Comparison of ENCODE assay signal across 11 cellular contexts in genomic region chr3:46297658-46298423, GRCh38. TPM values are rescaled to one million over a fixed set of nuclear protein-coding genes. Genes with fewer than 3 reads are reported as not detected.
DNase-seq lines count a peak whose midpoint lies in the region; ATAC-seq and FAIRE-seq lines count a peak whose summit lies in the region.
"Had no signal": no experiment of that assay in that cellular context is flagged by ENCODE, and none has a peak within 500 bp of the region (broad histone marks: within the 10 kb centered on the region; RNA-seq: fewer than 3 reads in every experiment).

No MANE protein-coding gene starts in this region.

- no peaks in the 10 kb centered on the region for H3K9me3 Mint-ChIP-seq in activated CD8-positive, alpha-beta memory T cell treated with anti-CD3 and anti-CD28 coated beads, Interleukin-2, amount 10 ng/mL, durations not matched to agents 7 days and 5 days (ENCODE audit: low read depth)

- H3K27ac Mint-ChIP-seq in activated CD8-positive, alpha-beta memory T cell treated with anti-CD3 and anti-CD28 coated beads, Interleukin-2, amount 10 ng/mL, durations not matched to agents 7 days and 5 days, result peak overlapping the region; percentile 96

- no peak overlapping the region for H3K4me3 Mint-ChIP-seq in activated CD8-positive, alpha-beta memory T cell treated with anti-CD3 and anti-CD28 coated beads, Interleukin-2, amount 10 ng/mL, durations not matched to agents 7 days and 5 days

- DNase-seq in activated CD8-positive, alpha-beta memory T cell treated with anti-CD3 and anti-CD28 coated beads, Interleukin-2, amount 10 ng/mL, durations not matched to agents 7 days and 5 days, result no peak
- no peak for DNase-seq in activated CD8-positive, alpha-beta memory T cell treated with anti-CD3 and anti-CD28 coated beads, Interleukin-2, amount 50 U/mL, for 4 hours
- DNase-seq in MV-4-11 (lab: John Stamatoyannopoulos, UW) (peak; percentile 99), amniotic epithelial cell (ENCODE audit: low read depth) (peak; percentile 62), pons (ENCODE audit: low spot score) (peak; percentile 66), small intestine (no peak)
- no peak for DNase-seq in activated T-cell treated with anti-CD3 and anti-CD28 coated beads, Interleukin-2, amount 50 U/mL, for 1 hour
- no peak for DNase-seq in activated effector memory CD4-positive, alpha-beta T cell treated with anti-CD3 and anti-CD28 coated beads, Interleukin-2, amount 50 U/mL, for 16 hours
- DNase-seq: NCI-H146, occipital lobe, SK-N-SH had no signal

- peaks cover 0 to 2% of the 10 kb centered on the region in 2 donors for H3K4me1 ChIP-seq in small intestine (ENCODE audit: control insufficient read depth in 2 of 2, insufficient read depth in 1 of 2, low read depth in 1 of 2, low read length in 1 of 2)

- CTCF ChIA-PET in activated CD8-positive, alpha-beta memory T cell treated with anti-CD3 and anti-CD28 coated beads, Interleukin-2, amount 10 ng/mL, durations not matched to agents 7 days and 5 days (lab: Charles Lee), result interaction anchor here (0.8 to 13.5 kb wide), 11 partner anchors 10 to 83 kb away, joined by 3 to 231 read pairs (median 7); partner anchors contain the start of genes CCR2 and CCR5

- no peaks in the 10 kb centered on the region for H3K9me3 ChIP-seq in small intestine (ENCODE audit: control insufficient read depth, low read depth)
- H3K9me3 ChIP-seq: SK-N-SH had no signal

- FAIRE-seq in small intestine (lab: Jason Lieb, UNC), result no peak

- H3K27me3 ChIP-seq in small intestine (ENCODE audit: control insufficient read depth in 2 of 2, insufficient read depth in 2 of 2, low read length in 2 of 2), result no peaks in the 10 kb centered on the region

- no peak overlapping the region for H3K4me3 ChIP-seq in small intestine (ENCODE audit: low read depth in 1 of 2, low read length in 2 of 2)

- H3K36me3 ChIP-seq in small intestine (ENCODE audit: control insufficient read depth in 2 of 2, insufficient read depth in 2 of 2, low read length in 2 of 2), result no peaks in the 10 kb centered on the region

- H3K27ac ChIP-seq in small intestine (ENCODE audit: low read depth in 1 of 2, low read length in 1 of 2), result peak overlapping the region in 1 of 2 donors; percentile 10

- 61 to 64% (median 64%) methylated on average over 9 of the region's 9 CpGs for WGBS in small intestine, 3 donors

- peaks cover 4% of the 10 kb centered on the region for H3K27me3 Mint-ChIP-seq in activated CD8-positive, alpha-beta memory T cell treated with anti-CD3 and anti-CD28 coated beads, Interleukin-2, amount 10 ng/mL, durations not matched to agents 7 days and 5 days

- no peak for ATAC-seq in activated CD8-positive, alpha-beta memory T cell treated with anti-CD3 and anti-CD28 coated beads, Interleukin-2, amount 10 ng/mL, durations not matched to agents 7 days and 5 days

- H3K4me1 Mint-ChIP-seq in activated CD8-positive, alpha-beta memory T cell treated with anti-CD3 and anti-CD28 coated beads, Interleukin-2, amount 10 ng/mL, durations not matched to agents 7 days and 5 days, result peaks cover 92% of the 10 kb centered on the region

- peaks cover 7% of the 10 kb centered on the region for H3K36me3 Mint-ChIP-seq in activated CD8-positive, alpha-beta memory T cell treated with anti-CD3 and anti-CD28 coated beads, Interleukin-2, amount 10 ng/mL, durations not matched to agents 7 days and 5 days

RNA-seq across cellular contexts. Expression of gene CCR3, which starts 55.6 kb away (rescaled TPM):
- total RNA-seq in activated CD8-positive, alpha-beta memory T cell treated with anti-CD3 and anti-CD28 coated beads, Interleukin-2, amount 10 ng/mL, durations not matched to agents 7 days and 5 days, result 1 to 10 TPM; 1.4 to 2.0 TPM
- not detected for polyA plus RNA-seq in small intestine
- total RNA-seq: occipital lobe had no signal
- polyA plus RNA-seq: SK-N-SH had no signal

RNA-seq across cellular contexts. Expression of gene CCR2, which starts 56.1 kb away (rescaled TPM):
- total RNA-seq in activated CD8-positive, alpha-beta memory T cell treated with anti-CD3 and anti-CD28 coated beads, Interleukin-2, amount 10 ng/mL, durations not matched to agents 7 days and 5 days, result 10 to 100 TPM; 37.9 to 80.1 TPM
- polyA plus RNA-seq in small intestine, result 1 to 10 TPM in 1 of 3 donors, under 1 TPM in 1, not detected in 1; 0.87 to 1.4 TPM
- polyA plus RNA-seq: SK-N-SH had no signal

Comparison
In these comparisons a context has a peak if more than half of its experiments do, and no peak if none do; other contexts are left out.
1. DNase-seq: peak in MV-4-11 (single experiment), amniotic epithelial cell (single experiment) and pons (single experiment); none in activated CD8-positive, alpha-beta memory T cell treated with anti-CD3 and anti-CD28 coated beads, Interleukin-2, amount 10 ng/mL, durations not matched to agents 7 days and 5 days (single experiment), activated CD8-positive, alpha-beta memory T cell treated with anti-CD3 and anti-CD28 coated beads, Interleukin-2, amount 50 U/mL, for 4 hours (single experiment), small intestine (single experiment), activated T-cell treated with anti-CD3 and anti-CD28 coated beads, Interleukin-2, amount 50 U/mL, for 1 hour (single experiment) and activated effector memory CD4-positive, alpha-beta T cell treated with anti-CD3 and anti-CD28 coated beads, Interleukin-2, amount 50 U/mL, for 16 hours (single experiment).